In the genomic region with DNA sequence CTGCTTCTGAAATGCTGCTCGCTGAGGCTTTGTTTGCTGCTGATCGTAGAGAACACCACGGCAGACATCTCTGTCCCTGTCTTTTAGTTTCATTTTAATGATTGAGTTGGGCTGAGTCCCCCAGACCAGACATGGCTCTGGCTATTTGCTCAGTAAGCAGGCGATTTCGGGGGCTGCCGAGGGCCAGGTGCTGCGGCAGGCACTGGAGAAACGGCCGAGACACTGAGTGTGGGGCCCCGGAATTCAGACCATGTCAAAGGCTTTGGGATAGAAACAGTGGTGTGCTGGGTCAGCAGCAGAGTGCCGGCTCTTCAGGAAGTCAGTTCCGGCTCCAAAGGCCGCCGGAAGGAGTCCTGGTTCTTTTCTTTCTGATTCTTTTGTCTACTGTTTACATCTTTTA, we compare ENCODE assay signal across 8 cellular contexts. TPM values are rescaled to one million over a fixed set of nuclear protein-coding genes. Genes with fewer than 3 reads are reported as not detected.
DNase-seq lines count a peak whose midpoint lies in the region; ATAC-seq, FAIRE-seq and TF ChIP-seq lines count a peak whose summit lies in the region.

No MANE protein-coding gene starts in this region.

- DNase-seq in H54 (ENCODE audit: insufficient read length, low spot score) (peak; percentile 40), astrocyte of the spinal cord (ENCODE audit: low read depth, low spot score) (peak; percentile 35), H9 (no peak), NCI-H2196 treated with DMSO at 0.1 percent for 48 hours (lab: John Stamatoyannopoulos, UW; ENCODE audit: unreplicated experiment) (no peak)

- H3K36me3 Mint-ChIP-seq in H9 (ENCODE audit: insufficient read depth in 1 of 3, low read depth in 3 of 3): no peaks in the 10 kb centered on the region; a peak in 1 of 7 replicates

- no peaks in the 10 kb centered on the region for H3K79me2 ChIP-seq in ACC112 (ENCODE audit: control insufficient read depth, insufficient read depth, low read length, unreplicated experiment)
- H3K79me2 ChIP-seq in H9 (ENCODE audit: insufficient read depth, low read length): no peaks in the 10 kb centered on the region

- H3K36me3 ChIP-seq in ACC112 (ENCODE audit: insufficient read depth, low read length): no peaks in the 10 kb centered on the region
- peaks cover 21% of the 10 kb centered on the region for H3K36me3 ChIP-seq in mesodermal cell (ENCODE audit: control insufficient read depth, insufficient read depth, low read length)

- no peak for ATAC-seq in HG03097 (IDR thresholded peaks at IDR 0.05; ENCODE audit: low FRiP score, unreplicated experiment)
- ATAC-seq in HG02763 (IDR thresholded peaks at IDR 0.05; ENCODE audit: unreplicated experiment): no peak

- H3K18ac ChIP-seq in H9 (ENCODE audit: insufficient read length, low read depth, low read length): no peak overlapping the region

- no peak overlapping the region for H4K8ac ChIP-seq in H9 (replicated peaks; ENCODE audit: insufficient read length, low read depth, low read length)

- peaks cover 16 to 28% of the 10 kb centered on the region in 2 experiments for H3K4me1 Mint-ChIP-seq in H9

- H2AFZ ChIP-seq in ACC112 (ENCODE audit: low read length, unreplicated experiment) (no peak overlapping the region), H9 (ENCODE audit: low read length) (no peak overlapping the region)

- H3K27me3 ChIP-seq in ACC112 (ENCODE audit: insufficient read depth, low read length) (no peaks in the 10 kb centered on the region), H9 (ENCODE audit: insufficient read depth, low read length) (no peaks in the 10 kb centered on the region)

- no peak overlapping the region for H2BK20ac ChIP-seq in H9 (ENCODE audit: low read depth, low read length, poor library complexity, severe bottlenecking)

- no peak overlapping the region for H2BK5ac ChIP-seq in H9 (ENCODE audit: insufficient read length, low read length)

- peak overlapping the region in 1 of 3 experiments; percentile 67; a peak in 3 of 7 replicates for H3K27ac Mint-ChIP-seq in H9

- H2BK15ac ChIP-seq in H9 (ENCODE audit: low read depth, low read length): no peak overlapping the region

- H3K9me3 ChIP-seq in mesodermal cell (ENCODE audit: control insufficient read depth, low read length) (no peaks in the 10 kb centered on the region), H9 (ENCODE audit: control insufficient read depth, low read depth, low read length) (no peaks in the 10 kb centered on the region)

- H3T11ph ChIP-seq in H9 (ENCODE audit: low read length): no peak overlapping the region

- no peak overlapping the region for H3K27ac ChIP-seq in ACC112 (ENCODE audit: low read depth, low read length)
- peak overlapping the region; percentile 82 for H3K27ac ChIP-seq in mesodermal cell (ENCODE audit: low read depth, low read length, severe bottlenecking)
- no peak overlapping the region for H3K27ac ChIP-seq in H9 (ENCODE audit: insufficient read length, low read depth, low read length)

- no peaks in the 10 kb centered on the region for H4K20me1 ChIP-seq in H9 (ENCODE audit: control insufficient read depth, insufficient read depth, insufficient read length)

- H3K9ac ChIP-seq in H9 (ENCODE audit: extremely low read depth, insufficient read length, low read length): no peak overlapping the region

- TF ChIP-seq CTCF in astrocyte of the spinal cord (IDR thresholded peaks at IDR 0.05; ENCODE audit: low read depth, low read length) (no peak), H9 (conservative IDR thresholded peaks at IDR 0.05) (no peak)

- H3K4me3 Mint-ChIP-seq in H9: peak overlapping the region in 1 of 2 experiments; percentile 25; a peak in 3 of 5 replicates

- H3K4ac ChIP-seq in H9 (ENCODE audit: low read depth, low read length): no peak overlapping the region

- WGBS in mesodermal cell (ENCODE audit: insufficient coverage in 2 of 2), 2 experiments: 57 to 62% methylated on average over 10 to 12 of the region's 14 CpGs
- no CpG with 5 or more reads among the region's 14 CpGs for WGBS in H9 (ENCODE audit: extremely low coverage, insufficient read length, low lambda C conversion rate)

- in situ Hi-C loops in astrocyte of the spinal cord (cut with HindIII; ENCODE audit: low sequenced_read_pairs): no loop called here

- H3K23ac ChIP-seq in H9 (ENCODE audit: insufficient read length, low read depth, low read length): no peak overlapping the region

- no peak overlapping the region for H2BK120ac ChIP-seq in H9 (ENCODE audit: low read depth, low read length, poor library complexity, severe bottlenecking)

- H3K56ac ChIP-seq in H9 (ENCODE audit: insufficient read length, low read depth, low read length): no peak overlapping the region

- H3K4me1 ChIP-seq in ACC112 (ENCODE audit: control insufficient read depth, insufficient read depth, low read length, unreplicated experiment) (peaks cover 6% of the 10 kb centered on the region), mesodermal cell (ENCODE audit: control insufficient read depth, insufficient read depth, low read length, poor library complexity, severe bottlenecking) (peaks cover 12% of the 10 kb centered on the region), H9 (ENCODE audit: insufficient read depth, low read length) (0 out of 2 replicates have a peak, but pooled peaks cover 3% of the 10 kb centered on the region)

- no peaks in the 10 kb centered on the region for H3K79me1 ChIP-seq in H9 (ENCODE audit: insufficient read depth, low read depth, low read length, poor library complexity, severe bottlenecking)

- FAIRE-seq in H54 (lab: Jason Lieb, UNC): no peak

- no peak overlapping the region for H2BK12ac ChIP-seq in H9 (ENCODE audit: insufficient read length, low read depth, low read length)

- TF ChIP-seq POLR2A in H54 (IDR thresholded peaks at IDR 0.05; ENCODE audit: low read depth, low read length): no peak

- H4K5ac ChIP-seq in H9 (ENCODE audit: insufficient read length, low read depth, low read length): no peak overlapping the region

- H3K23me2 ChIP-seq in H9 (ENCODE audit: insufficient read length, low read depth, low read length, poor library complexity, severe bottlenecking): peaks cover 7% of the 10 kb centered on the region

- peaks cover 17% of the 10 kb centered on the region for H3K27me3 Mint-ChIP-seq in H9 (ENCODE audit: low read depth)

- no peak overlapping the region for H4K91ac ChIP-seq in H9 (ENCODE audit: insufficient read length, low read depth, low read length)

- H3K4me3 ChIP-seq in ACC112 (ENCODE audit: low read depth, low read length): peak overlapping the region; percentile 49; the same call in 1 of the 2 replicates
- H3K4me3 ChIP-seq in astrocyte of the spinal cord (ENCODE audit: low read depth, low read length): peak overlapping the region; percentile 38
- no peak overlapping the region for H3K4me3 ChIP-seq in mesodermal cell (ENCODE audit: extremely low read depth, insufficient read depth, low read length, poor library complexity, severe bottlenecking)

- no peak overlapping the region for H2AK5ac ChIP-seq in H9 (ENCODE audit: insufficient read length, low read length)

- H3K4me2 ChIP-seq in H9 (ENCODE audit: insufficient read depth, insufficient read length, low read length): no peak overlapping the region

- H3K14ac ChIP-seq in H9 (ENCODE audit: insufficient read depth, low read length): no peak overlapping the region

- H3K9me3 Mint-ChIP-seq in H9: no peaks in the 10 kb centered on the region; a peak in 1 of 5 replicates

RNA-seq across cellular contexts. Expression of gene LRRC27, which starts 5.0 kb away (rescaled TPM):
- 13.2 TPM for polyA plus RNA-seq in mesodermal cell (2013, experiment 1 of 2)
- polyA plus RNA-seq in mesodermal cell (2013, experiment 2 of 2): 10.7 TPM
- total RNA-seq in H9 (2021): 1.9 and 2.7 TPM in 2 replicates

RNA-seq across cellular contexts. Expression of gene STK32C, which starts 29.3 kb away (rescaled TPM):
- polyA plus RNA-seq in mesodermal cell (2013, experiment 1 of 2): 21.7 TPM
- polyA plus RNA-seq in mesodermal cell (2013, experiment 2 of 2): 21.9 TPM
- total RNA-seq in H9 (2021): 11.3 and 13.1 TPM in 2 replicates

RNA-seq across cellular contexts. Expression of gene PWWP2B, which starts 60.0 kb away (rescaled TPM):
- polyA plus RNA-seq in mesodermal cell (2013, experiment 1 of 2): 12.4 TPM
- 10.1 TPM for polyA plus RNA-seq in mesodermal cell (2013, experiment 2 of 2)
- total RNA-seq in H9 (2021): 9.5 and 10.0 TPM in 2 replicates

Comparison
In these comparisons a context has a peak if more than half of its experiments do, and no peak if none do; other contexts are left out.
1. DNase-seq: peak in H54 (single experiment) and astrocyte of the spinal cord (single experiment); none in H9 (single experiment) and NCI-H2196 treated with DMSO at 0.1 percent for 48 hours (single experiment).